1 cellular context compared by ENCODE assay signal in the genomic region with DNA sequence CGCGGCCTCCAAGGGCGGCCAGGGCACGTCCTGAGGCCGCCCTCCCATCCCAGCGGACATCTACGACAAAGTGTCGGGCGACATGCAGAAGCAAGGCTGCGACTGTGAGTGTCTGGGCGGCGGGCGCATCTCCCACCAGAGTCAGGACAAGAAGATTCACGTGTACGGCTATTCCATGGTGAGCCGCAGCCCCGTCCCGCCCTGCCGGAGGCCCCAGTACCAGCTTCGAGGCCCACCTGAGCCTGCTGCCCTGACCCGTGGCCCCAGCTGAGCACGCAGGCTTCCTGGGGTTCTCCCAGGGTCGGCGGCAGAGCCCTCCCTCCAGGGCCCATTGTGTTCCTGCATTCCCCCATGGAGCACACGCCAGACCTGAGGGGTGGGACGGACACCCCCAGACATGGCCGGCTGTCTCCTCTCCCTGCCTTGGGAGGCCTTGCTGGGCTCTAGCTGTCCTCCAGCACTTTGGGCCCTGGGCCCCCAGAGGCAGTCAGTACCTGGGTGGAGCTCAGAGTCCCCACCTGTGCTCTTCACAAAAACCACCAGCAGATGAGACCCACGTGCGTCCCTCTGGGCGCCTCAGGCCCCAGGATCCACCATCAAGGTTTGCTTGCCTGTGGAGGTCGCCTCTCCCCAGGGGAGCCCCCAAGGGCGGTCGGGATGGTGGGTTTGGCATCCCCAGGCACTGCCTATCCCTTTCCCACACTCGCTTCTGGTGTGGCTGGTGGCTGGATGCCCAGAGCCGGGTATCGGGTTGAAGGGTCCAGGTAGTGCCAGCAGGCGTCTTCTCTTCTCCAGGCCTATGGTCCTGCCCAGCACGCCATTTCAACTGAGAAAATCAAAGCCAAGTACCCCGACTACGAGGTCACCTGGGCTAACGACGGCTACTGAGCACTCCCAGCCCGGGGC.
A peak's percentile ranks its signal among the peaks of the same experiment; 100 is the strongest.
TF ChIP-seq lines count a peak whose summit lies in the region.

No MANE protein-coding gene starts in this region.

TF ChIP-seq in HepG2, 621 proteins besides CTCF, POLR2A, EP300 and RAD21 (continues in another document):
- peak; percentile 43 for TF ChIP-seq AGO2 (optimal IDR thresholded peaks at IDR 0.05; ENCODE audit: low read depth, low read length)
- 0 out of 2 replicates have a peak, but pooled peaks have one; percentile 13 for TF ChIP-seq KDM2A (CRISPR knock-in tag; IDR thresholded peaks at IDR 0.05; ENCODE audit: borderline replicate concordance, low read depth)
- TF ChIP-seq, protein P1, sequence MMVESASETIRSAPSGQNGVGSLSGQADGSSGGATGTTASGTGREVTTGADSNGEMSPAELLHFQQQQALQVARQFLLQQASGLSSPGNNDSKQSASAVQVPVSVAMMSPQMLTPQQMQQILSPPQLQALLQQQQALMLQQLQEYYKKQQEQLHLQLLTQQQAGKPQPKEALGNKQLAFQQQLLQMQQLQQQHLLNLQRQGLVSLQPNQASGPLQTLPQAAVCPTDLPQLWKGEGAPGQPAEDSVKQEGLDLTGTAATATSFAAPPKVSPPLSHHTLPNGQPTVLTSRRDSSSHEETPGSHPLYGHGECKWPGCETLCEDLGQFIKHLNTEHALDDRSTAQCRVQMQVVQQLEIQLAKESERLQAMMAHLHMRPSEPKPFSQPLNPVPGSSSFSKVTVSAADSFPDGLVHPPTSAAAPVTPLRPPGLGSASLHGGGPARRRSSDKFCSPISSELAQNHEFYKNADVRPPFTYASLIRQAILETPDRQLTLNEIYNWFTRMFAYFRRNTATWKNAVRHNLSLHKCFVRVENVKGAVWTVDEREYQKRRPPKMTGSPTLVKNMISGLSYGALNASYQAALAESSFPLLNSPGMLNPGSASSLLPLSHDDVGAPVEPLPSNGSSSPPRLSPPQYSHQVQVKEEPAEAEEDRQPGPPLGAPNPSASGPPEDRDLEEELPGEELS (CRISPR knock-in tag; IDR thresholded peaks at IDR 0.05) = no peak
- TF ChIP-seq SOX13 (IDR thresholded peaks at IDR 0.05) = no peak
- 0 out of 4 replicates have a peak, but pooled peaks of 1 of the 2 experiments have one; percentile 64 for TF ChIP-seq SOX13 (CRISPR knock-in tag; conservative IDR thresholded peaks at IDR 0.05 in 1 of 2, IDR thresholded peaks at IDR 0.05 in 1 of 2)
- no peak for TF ChIP-seq ISL2 (CRISPR knock-in tag; IDR thresholded peaks at IDR 0.05)
- TF ChIP-seq POLR2G (IDR thresholded peaks at IDR 0.05; ENCODE audit: low read depth, low read length) = peak; percentile 65
- TF ChIP-seq, protein P2, sequence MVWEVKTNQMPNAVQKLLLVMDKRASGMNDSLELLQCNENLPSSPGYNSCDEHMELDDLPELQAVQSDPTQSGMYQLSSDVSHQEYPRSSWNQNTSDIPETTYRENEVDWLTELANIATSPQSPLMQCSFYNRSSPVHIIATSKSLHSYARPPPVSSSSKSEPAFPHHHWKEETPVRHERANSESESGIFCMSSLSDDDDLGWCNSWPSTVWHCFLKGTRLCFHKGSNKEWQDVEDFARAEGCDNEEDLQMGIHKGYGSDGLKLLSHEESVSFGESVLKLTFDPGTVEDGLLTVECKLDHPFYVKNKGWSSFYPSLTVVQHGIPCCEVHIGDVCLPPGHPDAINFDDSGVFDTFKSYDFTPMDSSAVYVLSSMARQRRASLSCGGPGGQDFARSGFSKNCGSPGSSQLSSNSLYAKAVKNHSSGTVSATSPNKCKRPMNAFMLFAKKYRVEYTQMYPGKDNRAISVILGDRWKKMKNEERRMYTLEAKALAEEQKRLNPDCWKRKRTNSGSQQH (CRISPR knock-in tag; IDR thresholded peaks at IDR 0.05; ENCODE audit: low read depth) = no peak
- TF ChIP-seq RBFOX2 (IDR thresholded peaks at IDR 0.05; ENCODE audit: low read depth, low read length) = peak; percentile 68; the same call in 1 of the 2 replicates
- TF ChIP-seq, protein P3, sequence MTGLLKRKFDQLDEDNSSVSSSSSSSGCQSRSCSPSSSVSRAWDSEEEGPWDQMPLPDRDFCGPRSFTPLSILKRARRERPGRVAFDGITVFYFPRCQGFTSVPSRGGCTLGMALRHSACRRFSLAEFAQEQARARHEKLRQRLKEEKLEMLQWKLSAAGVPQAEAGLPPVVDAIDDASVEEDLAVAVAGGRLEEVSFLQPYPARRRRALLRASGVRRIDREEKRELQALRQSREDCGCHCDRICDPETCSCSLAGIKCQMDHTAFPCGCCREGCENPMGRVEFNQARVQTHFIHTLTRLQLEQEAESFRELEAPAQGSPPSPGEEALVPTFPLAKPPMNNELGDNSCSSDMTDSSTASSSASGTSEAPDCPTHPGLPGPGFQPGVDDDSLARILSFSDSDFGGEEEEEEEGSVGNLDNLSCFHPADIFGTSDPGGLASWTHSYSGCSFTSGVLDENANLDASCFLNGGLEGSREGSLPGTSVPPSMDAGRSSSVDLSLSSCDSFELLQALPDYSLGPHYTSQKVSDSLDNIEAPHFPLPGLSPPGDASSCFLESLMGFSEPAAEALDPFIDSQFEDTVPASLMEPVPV (CRISPR knock-in tag; IDR thresholded peaks at IDR 0.05) = 0 out of 2 replicates have a peak, but pooled peaks have one; percentile 31
- TF ChIP-seq, protein P4, sequence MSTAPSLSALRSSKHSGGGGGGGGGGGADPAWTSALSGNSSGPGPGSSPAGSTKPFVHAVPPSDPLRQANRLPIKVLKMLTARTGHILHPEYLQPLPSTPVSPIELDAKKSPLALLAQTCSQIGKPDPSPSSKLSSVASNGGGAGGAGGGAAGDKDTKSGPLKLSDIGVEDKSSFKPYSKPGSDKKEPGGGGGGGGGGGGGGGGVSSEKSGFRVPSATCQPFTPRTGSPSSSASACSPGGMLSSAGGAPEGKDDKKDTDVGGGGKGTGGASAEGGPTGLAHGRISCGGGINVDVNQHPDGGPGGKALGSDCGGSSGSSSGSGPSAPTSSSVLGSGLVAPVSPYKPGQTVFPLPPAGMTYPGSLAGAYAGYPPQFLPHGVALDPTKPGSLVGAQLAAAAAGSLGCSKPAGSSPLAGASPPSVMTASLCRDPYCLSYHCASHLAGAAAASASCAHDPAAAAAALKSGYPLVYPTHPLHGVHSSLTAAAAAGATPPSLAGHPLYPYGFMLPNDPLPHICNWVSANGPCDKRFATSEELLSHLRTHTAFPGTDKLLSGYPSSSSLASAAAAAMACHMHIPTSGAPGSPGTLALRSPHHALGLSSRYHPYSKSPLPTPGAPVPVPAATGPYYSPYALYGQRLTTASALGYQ (CRISPR knock-in tag; IDR thresholded peaks at IDR 0.05) = no peak
- peak; percentile 63; the same call in 1 of the 2 replicates for TF ChIP-seq ZNF605 (CRISPR knock-in tag; IDR thresholded peaks at IDR 0.05)
- TF ChIP-seq, protein P5, sequence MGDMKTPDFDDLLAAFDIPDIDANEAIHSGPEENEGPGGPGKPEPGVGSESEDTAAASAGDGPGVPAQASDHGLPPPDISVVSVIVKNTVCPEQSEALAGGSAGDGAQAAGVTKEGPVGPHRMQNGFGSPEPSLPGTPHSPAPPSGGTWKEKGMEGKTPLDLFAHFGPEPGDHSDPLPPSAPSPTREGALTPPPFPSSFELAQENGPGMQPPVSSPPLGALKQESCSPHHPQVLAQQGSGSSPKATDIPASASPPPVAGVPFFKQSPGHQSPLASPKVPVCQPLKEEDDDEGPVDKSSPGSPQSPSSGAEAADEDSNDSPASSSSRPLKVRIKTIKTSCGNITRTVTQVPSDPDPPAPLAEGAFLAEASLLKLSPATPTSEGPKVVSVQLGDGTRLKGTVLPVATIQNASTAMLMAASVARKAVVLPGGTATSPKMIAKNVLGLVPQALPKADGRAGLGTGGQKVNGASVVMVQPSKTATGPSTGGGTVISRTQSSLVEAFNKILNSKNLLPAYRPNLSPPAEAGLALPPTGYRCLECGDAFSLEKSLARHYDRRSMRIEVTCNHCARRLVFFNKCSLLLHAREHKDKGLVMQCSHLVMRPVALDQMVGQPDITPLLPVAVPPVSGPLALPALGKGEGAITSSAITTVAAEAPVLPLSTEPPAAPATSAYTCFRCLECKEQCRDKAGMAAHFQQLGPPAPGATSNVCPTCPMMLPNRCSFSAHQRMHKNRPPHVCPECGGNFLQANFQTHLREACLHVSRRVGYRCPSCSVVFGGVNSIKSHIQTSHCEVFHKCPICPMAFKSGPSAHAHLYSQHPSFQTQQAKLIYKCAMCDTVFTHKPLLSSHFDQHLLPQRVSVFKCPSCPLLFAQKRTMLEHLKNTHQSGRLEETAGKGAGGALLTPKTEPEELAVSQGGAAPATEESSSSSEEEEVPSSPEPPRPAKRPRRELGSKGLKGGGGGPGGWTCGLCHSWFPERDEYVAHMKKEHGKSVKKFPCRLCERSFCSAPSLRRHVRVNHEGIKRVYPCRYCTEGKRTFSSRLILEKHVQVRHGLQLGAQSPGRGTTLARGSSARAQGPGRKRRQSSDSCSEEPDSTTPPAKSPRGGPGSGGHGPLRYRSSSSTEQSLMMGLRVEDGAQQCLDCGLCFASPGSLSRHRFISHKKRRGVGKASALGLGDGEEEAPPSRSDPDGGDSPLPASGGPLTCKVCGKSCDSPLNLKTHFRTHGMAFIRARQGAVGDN (CRISPR knock-in tag; IDR thresholded peaks at IDR 0.05) = peak; percentile 4
- no peak for TF ChIP-seq ZFP37 (CRISPR knock-in tag; IDR thresholded peaks at IDR 0.05; ENCODE audit: borderline replicate concordance)
- TF ChIP-seq RBM39 (IDR thresholded peaks at IDR 0.05; ENCODE audit: low read depth, low read length, poor library complexity, severe bottlenecking) = peak; percentile 32
- TF ChIP-seq RBM22 (optimal IDR thresholded peaks at IDR 0.05; ENCODE audit: low read length) = peak; percentile 45
- peak; percentile 37; the same call in 1 of the 2 replicates for TF ChIP-seq ZNF556 (CRISPR knock-in tag; IDR thresholded peaks at IDR 0.05; ENCODE audit: borderline replicate concordance)
- TF ChIP-seq, protein P6, sequence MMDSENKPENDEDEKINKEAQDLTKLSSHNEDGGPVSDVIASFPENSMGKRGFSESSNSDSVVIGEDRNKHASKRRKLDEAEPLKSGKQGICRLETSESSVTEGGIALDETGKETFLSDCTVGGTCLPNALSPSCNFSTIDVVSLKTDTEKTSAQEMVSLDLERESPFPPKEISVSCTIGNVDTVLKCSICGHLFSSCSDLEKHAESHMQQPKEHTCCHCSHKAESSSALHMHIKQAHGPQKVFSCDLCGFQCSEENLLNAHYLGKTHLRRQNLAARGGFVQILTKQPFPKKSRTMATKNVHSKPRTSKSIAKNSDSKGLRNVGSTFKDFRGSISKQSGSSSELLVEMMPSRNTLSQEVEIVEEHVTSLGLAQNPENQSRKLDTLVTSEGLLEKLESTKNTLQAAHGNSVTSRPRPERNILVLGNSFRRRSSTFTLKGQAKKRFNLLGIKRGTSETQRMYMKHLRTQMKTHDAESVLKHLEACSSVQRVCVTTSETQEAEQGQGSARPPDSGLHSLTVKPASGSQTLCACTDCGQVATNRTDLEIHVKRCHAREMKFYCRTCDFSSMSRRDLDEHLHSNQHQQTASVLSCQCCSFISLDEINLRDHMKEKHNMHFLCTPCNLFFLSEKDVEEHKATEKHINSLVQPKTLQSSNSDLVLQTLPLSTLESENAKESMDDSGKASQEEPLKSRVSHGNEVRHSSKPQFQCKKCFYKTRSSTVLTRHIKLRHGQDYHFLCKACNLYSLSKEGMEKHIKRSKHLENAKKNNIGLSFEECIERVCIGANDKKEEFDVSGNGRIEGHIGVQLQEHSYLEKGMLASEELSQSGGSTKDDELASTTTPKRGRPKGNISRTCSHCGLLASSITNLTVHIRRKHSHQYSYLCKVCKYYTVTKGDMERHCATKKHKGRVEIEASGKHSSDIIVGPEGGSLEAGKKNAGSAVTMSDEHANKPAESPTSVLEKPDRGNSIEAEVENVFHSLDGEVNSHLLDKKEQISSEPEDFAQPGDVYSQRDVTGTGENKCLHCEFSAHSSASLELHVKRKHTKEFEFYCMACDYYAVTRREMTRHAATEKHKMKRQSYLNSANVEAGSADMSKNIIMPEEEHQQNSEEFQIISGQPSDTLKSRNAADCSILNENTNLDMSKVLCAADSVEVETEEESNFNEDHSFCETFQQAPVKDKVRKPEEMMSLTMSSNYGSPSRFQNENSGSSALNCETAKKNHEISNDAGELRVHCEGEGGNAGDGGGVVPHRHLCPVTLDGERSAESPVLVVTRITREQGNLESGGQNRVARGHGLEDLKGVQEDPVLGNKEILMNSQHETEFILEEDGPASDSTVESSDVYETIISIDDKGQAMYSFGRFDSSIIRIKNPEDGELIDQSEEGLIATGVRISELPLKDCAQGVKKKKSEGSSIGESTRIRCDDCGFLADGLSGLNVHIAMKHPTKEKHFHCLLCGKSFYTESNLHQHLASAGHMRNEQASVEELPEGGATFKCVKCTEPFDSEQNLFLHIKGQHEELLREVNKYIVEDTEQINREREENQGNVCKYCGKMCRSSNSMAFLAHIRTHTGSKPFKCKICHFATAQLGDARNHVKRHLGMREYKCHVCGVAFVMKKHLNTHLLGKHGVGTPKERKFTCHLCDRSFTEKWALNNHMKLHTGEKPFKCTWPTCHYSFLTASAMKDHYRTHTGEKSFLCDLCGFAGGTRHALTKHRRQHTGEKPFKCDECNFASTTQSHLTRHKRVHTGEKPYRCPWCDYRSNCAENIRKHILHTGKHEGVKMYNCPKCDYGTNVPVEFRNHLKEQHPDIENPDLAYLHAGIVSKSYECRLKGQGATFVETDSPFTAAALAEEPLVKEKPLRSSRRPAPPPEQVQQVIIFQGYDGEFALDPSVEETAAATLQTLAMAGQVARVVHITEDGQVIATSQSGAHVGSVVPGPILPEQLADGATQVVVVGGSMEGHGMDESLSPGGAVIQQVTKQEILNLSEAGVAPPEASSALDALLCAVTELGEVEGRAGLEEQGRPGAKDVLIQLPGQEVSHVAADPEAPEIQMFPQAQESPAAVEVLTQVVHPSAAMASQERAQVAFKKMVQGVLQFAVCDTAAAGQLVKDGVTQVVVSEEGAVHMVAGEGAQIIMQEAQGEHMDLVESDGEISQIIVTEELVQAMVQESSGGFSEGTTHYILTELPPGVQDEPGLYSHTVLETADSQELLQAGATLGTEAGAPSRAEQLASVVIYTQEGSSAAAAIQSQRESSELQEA (CRISPR knock-in tag; IDR thresholded peaks at IDR 0.05; ENCODE audit: not compliant biosample characterization) = peak; percentile 14
